28 cellular contexts compared by ENCODE assay signal in genomic region chr3:33523093-33523667, GRCh38.
"Had no signal": no experiment of that assay in that cellular context is flagged by ENCODE, and none has a peak within 500 bp of the region (broad histone marks: within the 10 kb centered on the region; RNA-seq: fewer than 3 reads in every experiment).

No MANE protein-coding gene starts in this region.

- FAIRE-seq: bronchial epithelial cell, endometrium, endothelial cell of umbilical vein had no signal

- H3K27ac ChIP-seq: ascending aorta, brain microvascular endothelial cell, epithelial cell of prostate, esophagus squamous epithelium, gastroesophageal sphincter had no signal

- DNase-seq: activated CD4-positive, alpha-beta memory T cell treated with anti-CD3 and anti-CD28 coated beads, Interleukin-2, amount 10 ng/mL, durations not matched to agents 7 days and 5 days; activated CD4-positive, alpha-beta T cell treated with anti-CD3 and anti-CD28 coated beads for 1 hour; activated CD4-positive, alpha-beta T cell treated with anti-CD3 and anti-CD28 coated beads for 4 hours; activated CD4-positive, alpha-beta T cell treated with anti-CD3 and anti-CD28 coated beads, Interleukin-2, amount 10 ng/mL, durations not matched to agents 7 days and 5 days; activated CD4-positive, alpha-beta T cell treated with anti-CD3 and anti-CD28 coated beads, Interleukin-2, amount 50 U/mL, for 4 hours; activated CD8-positive, alpha-beta memory T cell treated with anti-CD3 and anti-CD28 coated beads, Interleukin-2, amount 50 U/mL, for 48 hours; activated gamma-delta T cell; activated naive CD4-positive, alpha-beta T cell; activated naive CD4-positive, alpha-beta T cell treated with anti-CD3 and anti-CD28 coated beads, Interleukin-2, amount 10 ng/mL, durations not matched to agents 7 days and 5 days; activated naive CD8-positive, alpha-beta T cell treated with anti-CD3 and anti-CD28 coated beads, Interleukin-2, amount 10 ng/mL, durations not matched to agents 7 days and 5 days; activated T-cell treated with anti-CD3 and anti-CD28 coated beads for 4 hours; activated T-cell treated with anti-CD3 and anti-CD28 coated beads, Interleukin-2, amount 50 U/mL, for 24 hours; activated T-cell treated with anti-CD3 and anti-CD28 coated beads, Interleukin-2, amount 50 U/mL, for 72 hours; brain microvascular endothelial cell; cortex of kidney; dermis blood vessel endothelial cell; effector CD4-positive, alpha-beta T cell; esophagus squamous epithelium; foreskin melanocyte; head of caudate nucleus; T-helper 2 cell had no signal

- H3K27me3 Mint-ChIP-seq: activated CD4-positive, alpha-beta memory T cell treated with anti-CD3 and anti-CD28 coated beads, Interleukin-2, amount 10 ng/mL, durations not matched to agents 7 days and 5 days; activated CD4-positive, alpha-beta T cell treated with anti-CD3 and anti-CD28 coated beads, Interleukin-2, amount 10 ng/mL, durations not matched to agents 7 days and 5 days; activated naive CD4-positive, alpha-beta T cell treated with anti-CD3 and anti-CD28 coated beads, Interleukin-2, amount 10 ng/mL, durations not matched to agents 7 days and 5 days; activated naive CD8-positive, alpha-beta T cell treated with anti-CD3 and anti-CD28 coated beads, Interleukin-2, amount 10 ng/mL, durations not matched to agents 7 days and 5 days; activated T-cell treated with anti-CD3 and anti-CD28 coated beads, Interleukin-2, amount 50 U/mL, for 24 hours had no signal

- H3K4me3 ChIP-seq: ascending aorta, esophagus squamous epithelium, gastroesophageal sphincter had no signal

- H3K4me1 ChIP-seq: ascending aorta, esophagus squamous epithelium, gastroesophageal sphincter had no signal

- H3K36me3 ChIP-seq: brain microvascular endothelial cell had no signal

- H3K27me3 ChIP-seq: ascending aorta, brain microvascular endothelial cell, esophagus squamous epithelium, gastroesophageal sphincter had no signal

- H3K27ac Mint-ChIP-seq: activated CD4-positive, alpha-beta memory T cell treated with anti-CD3 and anti-CD28 coated beads, Interleukin-2, amount 10 ng/mL, durations not matched to agents 7 days and 5 days; activated CD4-positive, alpha-beta T cell treated with anti-CD3 and anti-CD28 coated beads, Interleukin-2, amount 10 ng/mL, durations not matched to agents 7 days and 5 days; activated naive CD4-positive, alpha-beta T cell treated with anti-CD3 and anti-CD28 coated beads, Interleukin-2, amount 10 ng/mL, durations not matched to agents 7 days and 5 days; activated naive CD4-positive, alpha-beta T cell treated with anti-CD3 and anti-CD28 coated beads, Interleukin-2, amount 50 U/mL, for 72 hours; activated naive CD8-positive, alpha-beta T cell treated with anti-CD3 and anti-CD28 coated beads, Interleukin-2, amount 10 ng/mL, durations not matched to agents 7 days and 5 days; activated T-cell treated with anti-CD3 and anti-CD28 coated beads, Interleukin-2, amount 50 U/mL, for 24 hours; activated T-cell treated with anti-CD3 and anti-CD28 coated beads, Interleukin-2, amount 50 U/mL, for 72 hours had no signal

- H3K4me3 Mint-ChIP-seq: activated CD4-positive, alpha-beta memory T cell treated with anti-CD3 and anti-CD28 coated beads, Interleukin-2, amount 10 ng/mL, durations not matched to agents 7 days and 5 days; activated CD4-positive, alpha-beta T cell treated with anti-CD3 and anti-CD28 coated beads, Interleukin-2, amount 10 ng/mL, durations not matched to agents 7 days and 5 days; activated naive CD4-positive, alpha-beta T cell treated with anti-CD3 and anti-CD28 coated beads, Interleukin-2, amount 10 ng/mL, durations not matched to agents 7 days and 5 days; activated naive CD8-positive, alpha-beta T cell treated with anti-CD3 and anti-CD28 coated beads, Interleukin-2, amount 10 ng/mL, durations not matched to agents 7 days and 5 days; activated T-cell treated with anti-CD3 and anti-CD28 coated beads, Interleukin-2, amount 50 U/mL, for 24 hours; activated T-cell treated with anti-CD3 and anti-CD28 coated beads, Interleukin-2, amount 50 U/mL, for 72 hours had no signal

- ATAC-seq: activated naive CD4-positive, alpha-beta T cell treated with anti-CD3 and anti-CD28 coated beads, Interleukin-2, amount 50 U/mL, for 72 hours; activated T-cell treated with anti-CD3 and anti-CD28 coated beads, Interleukin-2, amount 50 U/mL, for 72 hours; gastroesophageal sphincter had no signal

- H3K4me1 Mint-ChIP-seq: activated CD4-positive, alpha-beta memory T cell treated with anti-CD3 and anti-CD28 coated beads, Interleukin-2, amount 10 ng/mL, durations not matched to agents 7 days and 5 days; activated CD4-positive, alpha-beta T cell treated with anti-CD3 and anti-CD28 coated beads, Interleukin-2, amount 10 ng/mL, durations not matched to agents 7 days and 5 days; activated naive CD4-positive, alpha-beta T cell treated with anti-CD3 and anti-CD28 coated beads, Interleukin-2, amount 10 ng/mL, durations not matched to agents 7 days and 5 days; activated naive CD8-positive, alpha-beta T cell treated with anti-CD3 and anti-CD28 coated beads, Interleukin-2, amount 10 ng/mL, durations not matched to agents 7 days and 5 days had no signal
